8 cellular contexts compared by ENCODE assay signal in genomic region chr19:49676690-49677231, GRCh38. TPM values are rescaled to one million over a fixed set of nuclear protein-coding genes. Genes with fewer than 3 reads are reported as not detected.
A peak's percentile ranks its signal among the peaks of the same experiment; 100 is the strongest.
DNase-seq lines count a peak whose midpoint lies in the region; ATAC-seq and TF ChIP-seq lines count a peak whose summit lies in the region.

No MANE protein-coding gene starts in this region.

- H3K23ac ChIP-seq in H9 (ENCODE audit: insufficient read length, low read depth, low read length), result no peak overlapping the region

- no peaks in the 10 kb centered on the region for H3K9me2 ChIP-seq in DOHH2 (replicated peaks; ENCODE audit: control insufficient read depth, low read length)

- H3K79me2 ChIP-seq in DOHH2 (ENCODE audit: control insufficient read depth, low read length) (peaks cover 45% of the 10 kb centered on the region), H9 (ENCODE audit: insufficient read depth, low read length) (peaks cover 22% of the 10 kb centered on the region; the same call in 1 of the 2 replicates)

- H2BK15ac ChIP-seq in H9 (ENCODE audit: low read depth, low read length), result no peak overlapping the region

- no peak overlapping the region for H3T11ph ChIP-seq in H9 (ENCODE audit: low read length)

- H3K27me3 ChIP-seq in DOHH2 (ENCODE audit: control insufficient read depth, low read length) (no peaks in the 10 kb centered on the region), H9 (ENCODE audit: insufficient read depth, low read length) (no peaks in the 10 kb centered on the region)

- peaks cover 2% of the 10 kb centered on the region; the same call in 1 of the 2 replicates for H3K27me3 Mint-ChIP-seq in H9 (ENCODE audit: low read depth)
- no peaks in the 10 kb centered on the region for H3K27me3 Mint-ChIP-seq in nephron (ENCODE audit: low read depth)

- no peak overlapping the region for H2BK12ac ChIP-seq in H9 (ENCODE audit: insufficient read length, low read depth, low read length)

- peak overlapping the region; percentile 97 to 98 for H3K4me3 Mint-ChIP-seq in H9
- H3K4me3 Mint-ChIP-seq in nephron, result peak overlapping the region; percentile 84 to 90 (median 88)

- peaks cover under 1% of the 10 kb centered on the region for H3K79me1 ChIP-seq in H9 (ENCODE audit: insufficient read depth, low read depth, low read length, poor library complexity, severe bottlenecking)

- no peak overlapping the region for H3K56ac ChIP-seq in H9 (ENCODE audit: insufficient read length, low read depth, low read length)

- H2BK120ac ChIP-seq in H9 (ENCODE audit: low read depth, low read length, poor library complexity, severe bottlenecking), result no peak overlapping the region

- ATAC-seq in stimulated activated naive CD8-positive, alpha-beta T cell treated with anti-CD3 and anti-CD28 coated beads, Interleukin-15, Interleukin-2, amounts not matched to agents 100 U/mL and 50 U/mL, for 24 hours, result peak; percentile 82

- peaks cover 19 to 31% (median 22%) of the 10 kb centered on the region in 3 experiments; a peak in 6 of 7 replicates for H3K36me3 Mint-ChIP-seq in H9 (ENCODE audit: insufficient read depth in 1 of 3, low read depth in 3 of 3)
- H3K36me3 Mint-ChIP-seq in nephron (ENCODE audit: low read depth), result peaks cover 5% of the 10 kb centered on the region

- DNase-seq in H9 (peak; percentile 100), M059J (ENCODE audit: low read depth) (peak; percentile 99), SHP77 (lab: John Stamatoyannopoulos, UW) (peak; percentile 99 to 100), activated gamma-delta T cell (lab: John Stamatoyannopoulos, UW) (peak; percentile 82), fibroblast of the conjunctiva (ENCODE audit: low read depth) (peak; percentile 100)
- DNase-seq in stimulated activated naive CD8-positive, alpha-beta T cell treated with anti-CD3 and anti-CD28 coated beads, Interleukin-15, Interleukin-2, amounts not matched to agents 100 U/mL and 50 U/mL, for 24 hours, result peak; percentile 98

- peaks cover 36% of the 10 kb centered on the region for H3F3A ChIP-seq in DOHH2 (ENCODE audit: control insufficient read depth, insufficient read depth)

- H2BK5ac ChIP-seq in H9 (ENCODE audit: insufficient read length, low read length), result peak overlapping the region; percentile 85

- H2AFZ ChIP-seq in H9 (ENCODE audit: low read length), result no peak overlapping the region

- H3K36me3 ChIP-seq in DOHH2 (ENCODE audit: control insufficient read depth, low read length), result peaks cover 53% of the 10 kb centered on the region

- H3K9me3 Mint-ChIP-seq in H9 (no peaks in the 10 kb centered on the region; a peak in 2 of 5 replicates), nephron (no peaks in the 10 kb centered on the region)

- H3K27ac ChIP-seq in DOHH2 (ENCODE audit: low read depth, low read length), result peak overlapping the region; percentile 96
- H3K27ac ChIP-seq in H9 (ENCODE audit: insufficient read length, low read depth, low read length), result peak overlapping the region; percentile 85

- peaks cover 70% of the 10 kb centered on the region for H3K4me1 ChIP-seq in DOHH2 (ENCODE audit: control insufficient read depth, low read length)
- H3K4me1 ChIP-seq in H9 (ENCODE audit: insufficient read depth, low read length), result peaks cover 6% of the 10 kb centered on the region

- no peak overlapping the region for H2BK20ac ChIP-seq in H9 (ENCODE audit: low read depth, low read length, poor library complexity, severe bottlenecking)

- H4K5ac ChIP-seq in H9 (ENCODE audit: insufficient read length, low read depth, low read length), result no peak overlapping the region

- no peak overlapping the region for H3K18ac ChIP-seq in H9 (ENCODE audit: insufficient read length, low read depth, low read length)

- no peak overlapping the region for H3K4ac ChIP-seq in H9 (ENCODE audit: low read depth, low read length)

- H3K9ac ChIP-seq in H9 (ENCODE audit: extremely low read depth, insufficient read length, low read length), result peak overlapping the region; percentile 95

- TF ChIP-seq CTCF in DOHH2 (IDR thresholded peaks at IDR 0.05; ENCODE audit: low read depth, low read length, poor library complexity, severe bottlenecking) (no peak), H9 (conservative IDR thresholded peaks at IDR 0.05) (no peak), nephron (IDR thresholded peaks at IDR 0.05; ENCODE audit: unreplicated experiment in 3 of 3) (no peak)

- no peaks in the 10 kb centered on the region for H3K9me3 ChIP-seq in DOHH2 (ENCODE audit: control insufficient read depth, insufficient read depth, low read length)
- H3K9me3 ChIP-seq in H9 (ENCODE audit: control insufficient read depth, low read depth, low read length), result no peaks in the 10 kb centered on the region

- H3K14ac ChIP-seq in H9 (ENCODE audit: insufficient read depth, low read length), result peak overlapping the region; percentile 93

- no peak overlapping the region for H4K91ac ChIP-seq in H9 (ENCODE audit: insufficient read length, low read depth, low read length)

- H4K20me1 ChIP-seq in DOHH2 (ENCODE audit: control insufficient read depth, insufficient read depth, low read depth, low read length), result peaks cover 20% of the 10 kb centered on the region
- no peaks in the 10 kb centered on the region for H4K20me1 ChIP-seq in H9 (ENCODE audit: control insufficient read depth, insufficient read depth, insufficient read length)

- H3K4me3 ChIP-seq in DOHH2 (ENCODE audit: low read length), result peak overlapping the region; percentile 95

- whole genome bisulfite sequencing in H9 (ENCODE audit: extremely low coverage, insufficient read length, low lambda C conversion rate), result no CpG with 5 or more reads among the region's 39 CpGs

- no peak overlapping the region for H2AK5ac ChIP-seq in H9 (ENCODE audit: insufficient read length, low read length)

- H3K4me1 Mint-ChIP-seq in H9, result peaks cover 26 to 41% of the 10 kb centered on the region in 2 experiments
- peaks cover 31% of the 10 kb centered on the region for H3K4me1 Mint-ChIP-seq in nephron

- no peak overlapping the region for H4K8ac ChIP-seq in H9 (replicated peaks; ENCODE audit: insufficient read length, low read depth, low read length)

- H3K23me2 ChIP-seq in H9 (ENCODE audit: insufficient read length, low read depth, low read length, poor library complexity, severe bottlenecking), result peaks cover 4% of the 10 kb centered on the region

- peak overlapping the region; percentile 100 for H3K27ac Mint-ChIP-seq in H9
- peak overlapping the region; percentile 99 to 100 (median 100) for H3K27ac Mint-ChIP-seq in nephron

- H3K4me2 ChIP-seq in DOHH2 (ENCODE audit: low read length) (peak overlapping the region; percentile 99), H9 (ENCODE audit: insufficient read depth, insufficient read length, low read length) (peak overlapping the region; percentile 63)

RNA-seq across cellular contexts. Expression of gene PRMT1, which starts 0.3 kb away (rescaled TPM):
- total RNA-seq in H9 (2021), result 504 and 505 TPM in 2 replicates
- total RNA-seq in M059J (2014; rRNA removed; shearing (Covaris generic)), result 208 and 209 TPM in 2 replicates

RNA-seq across cellular contexts. Expression of gene BCL2L12, which starts 11.0 kb away (rescaled TPM):
- total RNA-seq in H9 (2021), result 145 and 154 TPM in 2 replicates
- total RNA-seq in M059J (2014; rRNA removed; shearing (Covaris generic)), result 6.3 and 14.1 TPM in 2 replicates

RNA-seq across cellular contexts. Expression of gene IRF3, which starts 11.1 kb away (rescaled TPM):
- 185 and 205 TPM in 2 replicates for total RNA-seq in H9 (2021)
- total RNA-seq in M059J (2014; rRNA removed; shearing (Covaris generic)), result 146 and 186 TPM in 2 replicates

RNA-seq across cellular contexts. Expression of gene ADM5, which starts 12.6 kb away (rescaled TPM):
- 13.5 and 13.6 TPM in 2 replicates for total RNA-seq in H9 (2021)
- 0.20 and 0.34 TPM in 2 replicates for total RNA-seq in M059J (2014; rRNA removed; shearing (Covaris generic))

RNA-seq across cellular contexts. Expression of gene CPT1C, which starts 14.2 kb away (rescaled TPM):
- total RNA-seq in H9 (2021), result 66.4 and 74.6 TPM in 2 replicates
- 21.1 and 26.7 TPM in 2 replicates for total RNA-seq in M059J (2014; rRNA removed; shearing (Covaris generic))

Comparison
In these comparisons a context has a peak if more than half of its experiments do, and no peak if none do; other contexts are left out.
1. Peak in every context shown above with its lines: DNase-seq, ATAC-seq, H3K4me3 ChIP-seq and H3K27ac ChIP-seq.